Comparison of ENCODE assay signal across 8 cellular contexts in genomic region chr19:45768644-45769053, GRCh38.
DNase-seq lines count a peak whose midpoint lies in the region; ATAC-seq lines count a peak whose summit lies in the region.

No MANE protein-coding gene starts in this region.

- peak overlapping the region; percentile 84 to 96 for H3K4me3 Mint-ChIP-seq in stimulated activated naive B cell treated with anti-CD40 and anti-IgM and Interleukin-4, amounts not matched to agents 10 μg/mL and 1 μg/mL and 100 μg/mL, for 72 hours

- peaks cover 10 to 12% of the 10 kb centered on the region in 2 donors for H3K36me3 Mint-ChIP-seq in stimulated activated naive B cell treated with anti-CD40 and anti-IgM and Interleukin-4, amounts not matched to agents 10 μg/mL and 1 μg/mL and 100 μg/mL, for 72 hours

- no peaks in the 10 kb centered on the region for H3K9me3 Mint-ChIP-seq in stimulated activated naive B cell treated with anti-CD40 and anti-IgM and Interleukin-4, amounts not matched to agents 10 μg/mL and 1 μg/mL and 100 μg/mL, for 72 hours

- H3K27me3 Mint-ChIP-seq in stimulated activated naive B cell treated with anti-CD40 and anti-IgM and Interleukin-4, amounts not matched to agents 10 μg/mL and 1 μg/mL and 100 μg/mL, for 72 hours: peaks cover 25 to 30% of the 10 kb centered on the region in 2 donors

- H3K27ac Mint-ChIP-seq in stimulated activated naive B cell treated with anti-CD40 and anti-IgM and Interleukin-4, amounts not matched to agents 10 μg/mL and 1 μg/mL and 100 μg/mL, for 72 hours: peak overlapping the region; percentile 73

- peaks cover 24 to 53% of the 10 kb centered on the region in 2 donors for H3K4me1 Mint-ChIP-seq in stimulated activated naive B cell treated with anti-CD40 and anti-IgM and Interleukin-4, amounts not matched to agents 10 μg/mL and 1 μg/mL and 100 μg/mL, for 72 hours

- peak in 1 of 2 donors; percentile 1 for ATAC-seq in stimulated activated naive B cell treated with anti-CD40 and anti-IgM and Interleukin-4, amounts not matched to agents 10 μg/mL and 1 μg/mL and 100 μg/mL, for 72 hours (replicated peaks)
- no peak for ATAC-seq in HG02623 (IDR thresholded peaks at IDR 0.05; ENCODE audit: unreplicated experiment)
- ATAC-seq in GM21528 (IDR thresholded peaks at IDR 0.05; ENCODE audit: low FRiP score, unreplicated experiment): no peak

- peak; percentile 28 for DNase-seq in NCI-H2029 (lab: John Stamatoyannopoulos, UW)
- no peak for DNase-seq in NCI-H2029 treated with DMSO at 0.1 percent for 48 hours (lab: John Stamatoyannopoulos, UW)
- peak; percentile 76 for DNase-seq in OCI-M1 (lab: John Stamatoyannopoulos, UW)
- DNase-seq in astrocyte of the hippocampus (ENCODE audit: low read depth, low spot score): peak; percentile 72
- DNase-seq in iris pigment epithelial cell (ENCODE audit: low read depth): peak; percentile 63
- DNase-seq in stimulated activated naive B cell treated with anti-CD40 and anti-IgM and Interleukin-4, amounts not matched to agents 10 μg/mL and 1 μg/mL and 100 μg/mL, for 72 hours: peak; percentile 36
